ENCODE assay signal across 8 cellular contexts in genomic region chr1:175192630-175193338, GRCh38. TPM values are rescaled to one million over a fixed set of nuclear protein-coding genes. Genes with fewer than 3 reads are reported as not detected.
DNase-seq lines count a peak whose midpoint lies in the region; ATAC-seq and TF ChIP-seq lines count a peak whose summit lies in the region.

Gene KIAA0040, minus strand, starts transcription at chr1:175192776. Its CDS starts 31,763 bp downstream, at chr1:175161013.

- no peaks in the 10 kb centered on the region for H3K36me3 Mint-ChIP-seq in progenitor cell of endocrine pancreas (ENCODE audit: insufficient read depth)

- intact Hi-C loops in vagina (cut with DNase I): no loop called here

- H3K9me3 ChIP-seq in cardiac muscle cell (ENCODE audit: low read depth): no peaks in the 10 kb centered on the region
- no peaks in the 10 kb centered on the region for H3K9me3 ChIP-seq in vagina

- peaks cover 11% of the 10 kb centered on the region for H3K4me1 Mint-ChIP-seq in progenitor cell of endocrine pancreas (ENCODE audit: low read depth)

- no peaks in the 10 kb centered on the region for H3K9me3 Mint-ChIP-seq in progenitor cell of endocrine pancreas (ENCODE audit: low read depth)

- peak within 1 kb of the TSS; percentile 91 for H3K4me3 Mint-ChIP-seq in progenitor cell of endocrine pancreas (ENCODE audit: low read depth)

- peak within 1 kb of the TSS; percentile 45 for H3K4me3 ChIP-seq in cardiac muscle cell
- peak within 1 kb of the TSS; percentile 56 to 64 for H3K4me3 ChIP-seq in vagina

- H3K27ac ChIP-seq in cardiac muscle cell (no peak within 1 kb of the TSS), vagina (peak within 1 kb of the TSS; percentile 90)

- TF ChIP-seq POLR2A in vagina (IDR thresholded peaks at IDR 0.05): no peak

- ATAC-seq in GM19438 (IDR thresholded peaks at IDR 0.05; ENCODE audit: low read depth, unreplicated experiment): peak; percentile 50

- peaks cover 59% of the 10 kb centered on the region for H3K27me3 Mint-ChIP-seq in progenitor cell of endocrine pancreas

- H3K27me3 ChIP-seq in cardiac muscle cell: peaks cover 51% of the 10 kb centered on the region
- H3K27me3 ChIP-seq in vagina: no peaks in the 10 kb centered on the region

- H3K36me3 ChIP-seq in cardiac muscle cell (no peaks in the 10 kb centered on the region), vagina (no peaks in the 10 kb centered on the region)

- DNase-seq in CMK (ENCODE audit: low read depth) (peak; percentile 35), HK-2 (ENCODE audit: unreplicated experiment) (peak; percentile 57), SIG-M5 (lab: John Stamatoyannopoulos, UW) (peak; percentile 6), cardiac muscle cell (ENCODE audit: low read depth in 1 of 2, low spot score in 1 of 2) (peak; percentile 38 to 73), progenitor cell of endocrine pancreas (ENCODE audit: low spot score, unreplicated experiment) (peak; percentile 39), vagina (ENCODE audit: extremely low spot score in 2 of 2) (no peak)
- DNase-seq in activated naive CD4-positive, alpha-beta T cell treated with Interleukin-2 at 50 U/mL for 16 hours: peak; percentile 66

- peak within 1 kb of the TSS; percentile 83 for H3K27ac Mint-ChIP-seq in progenitor cell of endocrine pancreas

- TF ChIP-seq CTCF in cardiac muscle cell (IDR thresholded peaks at IDR 0.05; ENCODE audit: low read depth, low read length) (no peak), progenitor cell of endocrine pancreas (IDR thresholded peaks at IDR 0.05; ENCODE audit: unreplicated experiment) (peak; percentile 35), vagina (IDR thresholded peaks at IDR 0.05) (peak in 1 of 3 experiments; percentile 29)

- H3K4me1 ChIP-seq in cardiac muscle cell (ENCODE audit: low read depth) (peaks cover 4% of the 10 kb centered on the region), vagina (peaks cover 60% of the 10 kb centered on the region)

RNA-seq across cellular contexts. Expression of gene KIAA0040, which starts in this region (rescaled TPM):
- total RNA-seq in cardiac muscle cell: 1.6 and 1.9 TPM in 2 replicates
- polyA plus RNA-seq in cardiac muscle cell: 1.4 and 2.4 TPM in 2 replicates
- 2.4 and 2.8 TPM in 2 replicates for total RNA-seq in progenitor cell of endocrine pancreas
- total RNA-seq in vagina: 38.5 TPM

Comparison
In these comparisons a context has a peak if more than half of its experiments do, and no peak if none do; other contexts are left out.
1. RNA of gene KIAA0040 (total RNA-seq): 38.5 TPM in vagina (single experiment); 2.4 to 2.8 TPM in progenitor cell of endocrine pancreas and 1.6 to 1.9 TPM in cardiac muscle cell; every median in the first group is over 10 times any median in the second.
2. DNase-seq: peak in CMK (single experiment), HK-2 (single experiment), SIG-M5 (single experiment), activated naive CD4-positive, alpha-beta T cell treated with Interleukin-2 at 50 U/mL for 16 hours (single experiment), cardiac muscle cell (2 of 2) and progenitor cell of endocrine pancreas (single experiment); none in vagina (0 of 2).